Comparison of ENCODE assay signal across 8 cellular contexts in the genomic region with DNA sequence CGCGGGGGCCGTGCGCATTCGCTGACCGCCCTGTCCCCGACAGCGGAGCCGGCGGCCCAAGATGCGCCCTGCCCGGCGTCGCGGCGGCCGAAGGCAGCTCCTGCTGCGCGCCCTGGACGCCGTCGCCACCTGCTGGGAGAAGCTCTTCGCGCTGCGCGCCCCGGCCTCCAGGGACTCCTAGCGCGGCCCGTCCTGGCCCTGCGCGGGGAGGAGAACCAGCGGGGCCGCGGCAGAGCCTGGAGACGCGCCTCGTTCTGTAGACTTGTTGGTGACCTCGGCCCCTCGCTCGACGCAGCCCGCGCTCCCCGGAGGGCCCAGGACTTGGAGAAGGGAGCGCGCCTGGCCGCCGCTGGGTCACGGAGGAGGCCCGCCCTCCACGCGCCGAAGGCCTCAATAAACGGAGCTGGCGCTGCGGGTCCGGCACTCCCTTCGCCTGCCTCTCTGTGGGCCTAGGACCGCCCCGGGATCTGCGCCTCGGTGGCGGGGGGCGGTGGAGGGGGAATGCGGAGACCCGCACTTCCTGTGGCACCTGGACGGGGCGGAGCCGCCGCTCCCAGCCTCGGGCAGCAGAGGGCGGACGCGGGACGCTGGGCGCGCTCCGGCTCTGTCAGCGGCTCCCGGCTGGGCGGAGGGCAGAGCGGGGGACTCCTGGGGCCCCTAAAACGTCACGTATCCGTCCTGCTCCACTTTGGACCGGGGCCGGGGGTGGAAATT. TPM values are rescaled to one million over a fixed set of nuclear protein-coding genes. Genes with fewer than 3 reads are reported as not detected.
DNase-seq lines count a peak whose midpoint lies in the region; ATAC-seq and TF ChIP-seq lines count a peak whose summit lies in the region.

No MANE protein-coding gene starts in this region.

- H3K4me1 Mint-ChIP-seq in nephron, result peaks cover 14% of the 10 kb centered on the region
- peaks cover 79% of the 10 kb centered on the region for H3K4me1 Mint-ChIP-seq in stimulated activated naive CD8-positive, alpha-beta T cell treated with anti-CD3 and anti-CD28 coated beads, Interleukin-15, amount 100 ng/mL, for 72 hours

- H3K4me1 ChIP-seq in NT2/D1 (ENCODE audit: insufficient read depth, insufficient read length), result peaks cover 32% of the 10 kb centered on the region

- peaks cover 24% of the 10 kb centered on the region for H3K36me3 ChIP-seq in NT2/D1 (ENCODE audit: insufficient read depth, insufficient read length, low read length)

- H3K36me3 Mint-ChIP-seq in nephron (ENCODE audit: low read depth), result peaks cover 7% of the 10 kb centered on the region

- DNase-seq in AG09309 (ENCODE audit: low read depth) (no peak), NT2/D1 (ENCODE audit: low read depth, low spot score) (no peak)
- peak; percentile 80 for DNase-seq in activated CD8-positive, alpha-beta memory T cell treated with anti-CD3 and anti-CD28 coated beads, Interleukin-2, amount 50 U/mL, for 4 hours
- peak; percentile 86 for DNase-seq in stimulated activated naive CD8-positive, alpha-beta T cell treated with anti-CD3 and anti-CD28 coated beads, Interleukin-15, amount 100 ng/mL, for 72 hours

- H3K4me3 ChIP-seq in AG09309 (ENCODE audit: control insufficient read depth, low read depth, low read length), result peak overlapping the region; percentile 27
- peak overlapping the region; percentile 51 for H3K4me3 ChIP-seq in NT2/D1 (ENCODE audit: insufficient read length, low read depth)

- no peak overlapping the region for H3K27ac Mint-ChIP-seq in nephron
- H3K27ac Mint-ChIP-seq in stimulated activated naive CD8-positive, alpha-beta T cell treated with anti-CD3 and anti-CD28 coated beads, Interleukin-15, amount 100 ng/mL, for 72 hours, result peak overlapping the region in 1 of 2 donors; percentile 94

- H3K9me3 Mint-ChIP-seq in nephron, result no peaks in the 10 kb centered on the region
- no peaks in the 10 kb centered on the region for H3K9me3 Mint-ChIP-seq in stimulated activated naive CD8-positive, alpha-beta T cell treated with anti-CD3 and anti-CD28 coated beads, Interleukin-15, amount 100 ng/mL, for 72 hours

- H3K9me3 ChIP-seq in NT2/D1 (ENCODE audit: insufficient read depth, low read length), result peaks cover 8% of the 10 kb centered on the region; the same call in 1 of the 2 replicates

- TF ChIP-seq CTCF in AG09309 (IDR thresholded peaks at IDR 0.05; ENCODE audit: control insufficient read depth, insufficient read depth, low read depth, low read length, missing control alignments), result peak; percentile 55
- TF ChIP-seq CTCF in nephron (IDR thresholded peaks at IDR 0.05; ENCODE audit: unreplicated experiment in 3 of 3), result peak; percentile 76 to 83 (median 77)

- ATAC-seq in HG03442 (IDR thresholded peaks at IDR 0.05; ENCODE audit: unreplicated experiment) (peak; percentile 41), esophagus mucosa (peak; percentile 77)
- ATAC-seq in stimulated activated naive CD8-positive, alpha-beta T cell treated with anti-CD3 and anti-CD28 coated beads, Interleukin-15, amount 100 ng/mL, for 72 hours, result peak; percentile 52

- peak overlapping the region; percentile 86 for H3K9ac ChIP-seq in NT2/D1 (ENCODE audit: insufficient read length, low read depth)

- TF ChIP-seq POLR2A in GM18951 (IDR thresholded peaks at IDR 0.05; ENCODE audit: extremely low read depth, insufficient read depth, insufficient read length), result peak; percentile 44

- peak overlapping the region in 2 of 3 experiments; percentile 50 to 66 for H3K4me3 Mint-ChIP-seq in nephron
- H3K4me3 Mint-ChIP-seq in stimulated activated naive CD8-positive, alpha-beta T cell treated with anti-CD3 and anti-CD28 coated beads, Interleukin-15, amount 100 ng/mL, for 72 hours, result peak overlapping the region; percentile 85 to 86

- H3K27me3 Mint-ChIP-seq in nephron (ENCODE audit: low read depth), result peaks cover 70% of the 10 kb centered on the region
- H3K27me3 Mint-ChIP-seq in stimulated activated naive CD8-positive, alpha-beta T cell treated with anti-CD3 and anti-CD28 coated beads, Interleukin-15, amount 100 ng/mL, for 72 hours, result peaks cover 8% of the 10 kb centered on the region

- in situ Hi-C loops in GM18951 (cut with MboI; ENCODE audit: low sequenced_read_pairs, unreplicated experiment), result no loop called here

- H3K27me3 ChIP-seq in NT2/D1 (ENCODE audit: insufficient read depth, insufficient read length), result peaks cover 58% of the 10 kb centered on the region

RNA-seq across cellular contexts. Expression of a gene that starts 2.8 kb away (rescaled TPM):
- 0.88 TPM for total RNA-seq in esophagus mucosa

RNA-seq across cellular contexts. Expression of a gene that starts 10.7 kb away (rescaled TPM):
- 5.4 TPM for total RNA-seq in esophagus mucosa

RNA-seq across cellular contexts. Expression of a gene that starts 24.3 kb away (rescaled TPM):
- 6.8 TPM for total RNA-seq in esophagus mucosa

RNA-seq across cellular contexts. Expression of a gene that starts 40.6 kb away (rescaled TPM):
- 6.1 TPM for total RNA-seq in esophagus mucosa

RNA-seq across cellular contexts. Expression of a gene that starts 41.1 kb away (rescaled TPM):
- total RNA-seq in esophagus mucosa, result 0.12 TPM

Comparison
In these comparisons a context has a peak if more than half of its experiments do, and no peak if none do; other contexts are left out.
1. DNase-seq: peak in activated CD8-positive, alpha-beta memory T cell treated with anti-CD3 and anti-CD28 coated beads, Interleukin-2, amount 50 U/mL, for 4 hours (single experiment) and stimulated activated naive CD8-positive, alpha-beta T cell treated with anti-CD3 and anti-CD28 coated beads, Interleukin-15, amount 100 ng/mL, for 72 hours (2 of 2); none in AG09309 (single experiment) and NT2/D1 (single experiment).
2. Peak in every context shown above with its lines, with median percentiles within 50 percentile points of each other: ATAC-seq.